1 cellular context compared by ENCODE assay signal in the genomic region with DNA sequence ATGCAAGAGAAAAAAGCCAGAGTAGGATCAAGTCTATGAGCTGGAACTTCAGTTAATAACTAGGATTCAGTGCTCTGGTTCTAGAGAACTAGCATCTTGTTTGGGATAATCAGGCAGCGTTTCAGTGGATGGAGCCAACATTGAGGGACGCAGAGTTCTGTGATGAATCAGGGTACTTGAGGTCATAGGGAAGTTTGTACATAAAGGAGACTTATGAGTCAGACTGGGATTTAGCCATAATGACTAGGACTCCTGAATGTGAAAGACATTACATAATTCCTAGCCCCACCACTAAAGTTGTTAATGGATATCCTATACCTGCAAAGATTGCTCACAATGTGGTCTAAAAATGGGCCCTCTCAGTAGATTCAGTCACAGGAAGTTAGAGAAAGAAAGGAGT.
TF ChIP-seq lines count a peak whose summit lies in the region.

No MANE protein-coding gene starts in this region.

TF ChIP-seq in K562, 482 proteins besides CTCF, POLR2A, EP300 and RAD21:
- TF ChIP-seq ZNF445 (CRISPR knock-in tag; IDR thresholded peaks at IDR 0.05; ENCODE audit: low read depth) (no peak), FOSL1 (tag; conservative IDR thresholded peaks at IDR 0.05) (peak; percentile 49; the same call in 1 of the 2 replicates)
